ENCODE assay signal across 8 cellular contexts in genomic region chr16:19068237-19068815, GRCh38. TPM values are rescaled to one million over a fixed set of nuclear protein-coding genes. Genes with fewer than 3 reads are reported as not detected.
DNase-seq lines count a peak whose midpoint lies in the region; ATAC-seq and TF ChIP-seq lines count a peak whose summit lies in the region.

No MANE protein-coding gene starts in this region.

- TF ChIP-seq CTCF in suprapubic skin (IDR thresholded peaks at IDR 0.05), result no peak

- peak overlapping the region; percentile 96 for H3K27ac Mint-ChIP-seq in activated CD4-positive, alpha-beta T cell treated with anti-CD3 and anti-CD28 coated beads for 36 hours
- peak overlapping the region; percentile 88 for H3K27ac Mint-ChIP-seq in activated naive CD8-positive, alpha-beta T cell treated with anti-CD3 and anti-CD28 coated beads, Interleukin-2, amount 50 U/mL, for 24 hours

- H3K4me3 Mint-ChIP-seq in activated CD4-positive, alpha-beta T cell treated with anti-CD3 and anti-CD28 coated beads for 36 hours, result peak overlapping the region; percentile 86
- peak overlapping the region; percentile 90 for H3K4me3 Mint-ChIP-seq in activated naive CD8-positive, alpha-beta T cell treated with anti-CD3 and anti-CD28 coated beads, Interleukin-2, amount 50 U/mL, for 24 hours

- H3K36me3 Mint-ChIP-seq in activated CD4-positive, alpha-beta T cell treated with anti-CD3 and anti-CD28 coated beads for 36 hours (ENCODE audit: low read depth), result peaks cover 3% of the 10 kb centered on the region
- H3K36me3 Mint-ChIP-seq in activated naive CD8-positive, alpha-beta T cell treated with anti-CD3 and anti-CD28 coated beads, Interleukin-2, amount 50 U/mL, for 24 hours (ENCODE audit: low read depth), result peaks cover 4% of the 10 kb centered on the region

- no peak for TF ChIP-seq POLR2A in suprapubic skin (IDR thresholded peaks at IDR 0.05)

- peaks cover 18% of the 10 kb centered on the region for H3K4me1 ChIP-seq in suprapubic skin

- no peaks in the 10 kb centered on the region for H3K27me3 Mint-ChIP-seq in activated CD4-positive, alpha-beta T cell treated with anti-CD3 and anti-CD28 coated beads for 36 hours
- H3K27me3 Mint-ChIP-seq in activated naive CD8-positive, alpha-beta T cell treated with anti-CD3 and anti-CD28 coated beads, Interleukin-2, amount 50 U/mL, for 24 hours, result peaks cover 1% of the 10 kb centered on the region

- CTCF ChIA-PET in activated CD4-positive, alpha-beta T cell treated with anti-CD3 and anti-CD28 coated beads for 36 hours (lab: Charles Lee), result interaction anchor here (0.6 to 2.0 kb wide), 5 partner anchors 13 to 267 kb away, joined by 3 to 4 read pairs (median 4); no protein-coding TSS in a partner anchor

- H3K9me3 ChIP-seq in suprapubic skin, result no peaks in the 10 kb centered on the region

- intact Hi-C loops in activated CD4-positive, alpha-beta T cell treated with anti-CD3 and anti-CD28 coated beads for 36 hours (cut with DNase I, micrococcal nuclease), result no loop called here

- H3K9me3 Mint-ChIP-seq in activated CD4-positive, alpha-beta T cell treated with anti-CD3 and anti-CD28 coated beads for 36 hours (ENCODE audit: low read depth), result no peaks in the 10 kb centered on the region
- no peaks in the 10 kb centered on the region for H3K9me3 Mint-ChIP-seq in activated naive CD8-positive, alpha-beta T cell treated with anti-CD3 and anti-CD28 coated beads, Interleukin-2, amount 50 U/mL, for 24 hours

- H3K27ac ChIP-seq in layer of hippocampus (ENCODE audit: low read depth, low read length) (peak overlapping the region; percentile 99), suprapubic skin (peak overlapping the region; percentile 100)

- no peak for ATAC-seq in activated CD4-positive, alpha-beta T cell treated with anti-CD3 and anti-CD28 coated beads for 36 hours
- no peak for ATAC-seq in activated naive CD8-positive, alpha-beta T cell treated with anti-CD3 and anti-CD28 coated beads, Interleukin-2, amount 50 U/mL, for 24 hours

- TF ChIP-seq EP300 in suprapubic skin (IDR thresholded peaks at IDR 0.05), result no peak

- H3K27me3 ChIP-seq in layer of hippocampus (ENCODE audit: control insufficient read depth, insufficient read depth, low read length), result no peaks in the 10 kb centered on the region
- no peaks in the 10 kb centered on the region for H3K27me3 ChIP-seq in suprapubic skin

- H3K4me1 Mint-ChIP-seq in activated CD4-positive, alpha-beta T cell treated with anti-CD3 and anti-CD28 coated beads for 36 hours, result peaks cover 10% of the 10 kb centered on the region
- H3K4me1 Mint-ChIP-seq in activated naive CD8-positive, alpha-beta T cell treated with anti-CD3 and anti-CD28 coated beads, Interleukin-2, amount 50 U/mL, for 24 hours, result peaks cover 13% of the 10 kb centered on the region

- POLR2A ChIA-PET in activated CD4-positive, alpha-beta T cell treated with anti-CD3 and anti-CD28 coated beads for 36 hours (lab: Charles Lee), result no interaction called here

- WGBS in suprapubic skin, result 45% methylated on average over 19 of the region's 19 CpGs

- DNase-seq in activated CD4-positive, alpha-beta T cell treated with anti-CD3 and anti-CD28 coated beads for 36 hours, result no peak
- DNase-seq in activated CD4-positive, alpha-beta T cell treated with anti-CD3 and anti-CD28 coated beads, Interleukin-2, amount 50 U/mL, for 48 hours, result no peak
- no peak for DNase-seq in activated naive CD8-positive, alpha-beta T cell treated with anti-CD3 and anti-CD28 coated beads, Interleukin-2, amount 50 U/mL, for 24 hours
- DNase-seq in suprapubic skin (ENCODE audit: low spot score in 2 of 2) (peak in 1 of 2 donors; percentile 22), NCI-H1694 (lab: John Stamatoyannopoulos, UW) (no peak), activated gamma-delta T cell (lab: John Stamatoyannopoulos, UW) (no peak), NCI-H2107 treated with DMSO at 0.1 percent for 48 hours (lab: John Stamatoyannopoulos, UW; ENCODE audit: unreplicated experiment) (no peak)

- peak overlapping the region; percentile 85 for H3K4me3 ChIP-seq in suprapubic skin

- H3K36me3 ChIP-seq in suprapubic skin, result peaks cover 14% of the 10 kb centered on the region

RNA-seq across cellular contexts. Expression of gene COQ7, which starts 0.9 kb away (rescaled TPM):
- 10 to 100 TPM; 13.2 to 16.0 TPM for total RNA-seq in activated CD4-positive, alpha-beta T cell treated with anti-CD3 and anti-CD28 coated beads for 36 hours
- total RNA-seq in suprapubic skin, result 10 to 100 TPM in 3 of 4 donors, 1 to 10 TPM in 1; 7.6 to 19.2 (median 12.0) TPM

RNA-seq across cellular contexts. Expression of gene ITPRIPL2, which starts 45.4 kb away (rescaled TPM):
- total RNA-seq in activated CD4-positive, alpha-beta T cell treated with anti-CD3 and anti-CD28 coated beads for 36 hours, result 1 to 10 TPM; 2.4 to 4.2 TPM
- 10 to 100 TPM; 39.0 to 91.9 (median 69.6) TPM for total RNA-seq in suprapubic skin

Comparison
In these comparisons a context has a peak if more than half of its experiments do, and no peak if none do; other contexts are left out.
1. RNA of gene ITPRIPL2, which starts 45.4 kb away (total RNA-seq): 39.0 to 91.9 TPM in suprapubic skin; 2.4 to 4.2 TPM in activated CD4-positive, alpha-beta T cell treated with anti-CD3 and anti-CD28 coated beads for 36 hours; every median in the first group is over 4 times any median in the second.